16 cellular contexts compared by ENCODE assay signal in the genomic region with DNA sequence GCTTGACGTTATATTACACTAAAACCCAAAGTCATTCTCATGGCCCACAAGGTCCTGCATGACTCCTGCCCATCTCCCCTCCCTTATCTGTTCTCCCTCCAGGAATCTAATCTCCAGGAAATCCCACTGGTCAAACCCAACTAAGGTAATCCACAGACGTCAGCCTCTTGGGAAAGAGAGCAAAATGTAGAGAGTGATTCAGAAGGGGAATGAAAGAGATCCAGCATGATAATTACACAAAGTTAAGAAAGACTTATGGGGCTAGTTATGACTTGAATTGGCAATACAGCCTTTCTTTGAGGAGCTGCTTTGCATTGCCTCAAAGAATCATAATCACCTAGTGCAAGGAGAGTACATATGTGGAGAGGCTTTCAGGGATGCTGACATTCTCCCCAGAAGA.
DNase-seq lines count a peak whose midpoint lies in the region; ATAC-seq and TF ChIP-seq lines count a peak whose summit lies in the region.
"Had no signal": no experiment of that assay in that cellular context is flagged by ENCODE, and none has a peak within 500 bp of the region (broad histone marks: within the 10 kb centered on the region; RNA-seq: fewer than 3 reads in every experiment).

No MANE protein-coding gene starts in this region.

- no peaks in the 10 kb centered on the region for H3K9me2 ChIP-seq in OCI-LY7 (ENCODE audit: insufficient read depth, low read length)

- no peaks in the 10 kb centered on the region for H3K79me2 ChIP-seq in mammary epithelial cell (ENCODE audit: insufficient read depth, low read length)
- H3K79me2 ChIP-seq in OCI-LY7 (ENCODE audit: insufficient read depth, low read depth, low read length) = no peaks in the 10 kb centered on the region

- BruUV-seq in mammary epithelial cell (replicated peaks; lab: Mats Ljungman, UMichigan) (no TSS peak), OCI-LY7 (replicated peaks; lab: Mats Ljungman, UMichigan) (no TSS peak)

- no peaks in the 10 kb centered on the region for H3K36me3 ChIP-seq in mammary epithelial cell (ENCODE audit: insufficient read depth, low read length)
- H3K36me3 ChIP-seq in gastrocnemius medialis = no peaks in the 10 kb centered on the region
- H3K36me3 ChIP-seq in OCI-LY7 (ENCODE audit: insufficient read depth, low read length) = no peaks in the 10 kb centered on the region

- no peaks in the 10 kb centered on the region for H3K4me1 ChIP-seq in mammary epithelial cell (ENCODE audit: insufficient read depth, low read length)
- H3K4me1 ChIP-seq in foreskin keratinocyte = no peaks in the 10 kb centered on the region
- H3K4me1 ChIP-seq in gastrocnemius medialis = no peaks in the 10 kb centered on the region
- H3K4me1 ChIP-seq in OCI-LY7 (ENCODE audit: insufficient read depth, low read length, poor library complexity, severe bottlenecking) = no peaks in the 10 kb centered on the region

- POLR2A ChIA-PET in activated CD4-positive, alpha-beta memory T cell treated with anti-CD3 and anti-CD28 coated beads, Interleukin-2, amount 10 ng/mL, durations not matched to agents 7 days and 5 days (lab: Charles Lee) = no interaction called here
- POLR2A ChIA-PET in OCI-LY7 (lab: Charles Lee) = interaction anchor here (0.6 kb wide), 2 partner anchors 33 to 741 kb away, joined by 3 read pairs; no protein-coding TSS in a partner anchor

- no peak for TF ChIP-seq CTCF in mammary epithelial cell (conservative IDR thresholded peaks at IDR 0.05 in 1 of 2, IDR thresholded peaks at IDR 0.05 in 1 of 2; ENCODE audit: extremely low read depth in 1 of 2, insufficient read depth in 1 of 2, low read depth in 1 of 2, low read length in 2 of 2)
- TF ChIP-seq CTCF in foreskin keratinocyte (conservative IDR thresholded peaks at IDR 0.05) = no peak
- no peak for TF ChIP-seq CTCF in gastrocnemius medialis (IDR thresholded peaks at IDR 0.05 in 4 of 5, conservative IDR thresholded peaks at IDR 0.05 in 1 of 5)
- TF ChIP-seq CTCF in OCI-LY7 (conservative IDR thresholded peaks at IDR 0.05; ENCODE audit: low read length) = no peak

- H4K20me1 ChIP-seq in mammary epithelial cell (ENCODE audit: insufficient read depth, low read length) (no peaks in the 10 kb centered on the region), OCI-LY7 (ENCODE audit: insufficient read depth, low read length) (no peaks in the 10 kb centered on the region)

- H2AFZ ChIP-seq in mammary epithelial cell (ENCODE audit: low read depth, low read length) (no peak overlapping the region), OCI-LY7 (ENCODE audit: low read length) (no peak overlapping the region)

- H3K4me3 ChIP-seq in mammary epithelial cell (replicated peaks in 1 of 3; ENCODE audit: insufficient read depth in 1 of 3, low read depth in 2 of 3, low read length in 3 of 3) = no peak overlapping the region
- no peak overlapping the region for H3K4me3 ChIP-seq in gastrocnemius medialis
- H3K4me3 ChIP-seq in OCI-LY7 (ENCODE audit: low read depth, low read length, poor library complexity, severe bottlenecking) = no peak overlapping the region

- H3K27me3 ChIP-seq in mammary epithelial cell (ENCODE audit: insufficient read depth, low read length) (no peaks in the 10 kb centered on the region), foreskin keratinocyte (peaks cover 3% of the 10 kb centered on the region), gastrocnemius medialis (no peaks in the 10 kb centered on the region)

- TF ChIP-seq POLR2A in gastrocnemius medialis (IDR thresholded peaks at IDR 0.05) = no peak

- 0% methylated on average over 1 of the region's 2 CpGs for WGBS in mammary epithelial cell (ENCODE audit: low coverage, missing lambda C conversion rate)

- CTCF ChIA-PET in mammary epithelial cell (lab: Charles Lee; ENCODE audit: low non-redundant PET) (interaction anchor here (0.6 kb wide), 1 partner anchor 386 kb away, joined by 3 read pairs; no protein-coding TSS in a partner anchor), OCI-LY7 (lab: Charles Lee; ENCODE audit: unreplicated experiment) (no interaction called here)
- CTCF ChIA-PET in activated CD4-positive, alpha-beta memory T cell treated with anti-CD3 and anti-CD28 coated beads, Interleukin-2, amount 10 ng/mL, durations not matched to agents 7 days and 5 days (lab: Charles Lee) = no interaction called here

- H3K27ac ChIP-seq in mammary epithelial cell (ENCODE audit: insufficient read depth, low read depth, low read length) (no peak overlapping the region), foreskin keratinocyte (no peak overlapping the region), gastrocnemius medialis (no peak overlapping the region), OCI-LY7 (ENCODE audit: low read depth, low read length, poor library complexity, severe bottlenecking) (no peak overlapping the region)

- H3K27ac Mint-ChIP-seq in activated CD4-positive, alpha-beta memory T cell treated with anti-CD3 and anti-CD28 coated beads, Interleukin-2, amount 10 ng/mL, durations not matched to agents 7 days and 5 days = no peak overlapping the region
- H3K27ac Mint-ChIP-seq: B cell; CD4-positive, alpha-beta T cell; H9 had no signal

- no peaks in the 10 kb centered on the region for H3K9me3 Mint-ChIP-seq in activated CD4-positive, alpha-beta memory T cell treated with anti-CD3 and anti-CD28 coated beads, Interleukin-2, amount 10 ng/mL, durations not matched to agents 7 days and 5 days

- H3K4me2 ChIP-seq in mammary epithelial cell (ENCODE audit: insufficient read depth, low read depth, low read length) (no peak overlapping the region), OCI-LY7 (ENCODE audit: low read length) (no peak overlapping the region)

- H3K27me3 Mint-ChIP-seq in activated CD4-positive, alpha-beta memory T cell treated with anti-CD3 and anti-CD28 coated beads, Interleukin-2, amount 10 ng/mL, durations not matched to agents 7 days and 5 days = peaks cover 1% of the 10 kb centered on the region

- no peak overlapping the region for H3K9ac ChIP-seq in mammary epithelial cell (ENCODE audit: insufficient read depth, low read length)

- H3K9me3 ChIP-seq in mammary epithelial cell (replicated peaks; ENCODE audit: insufficient read depth, low read length) = no peaks in the 10 kb centered on the region
- no peaks in the 10 kb centered on the region for H3K9me3 ChIP-seq in gastrocnemius medialis
- H3K9me3 ChIP-seq in OCI-LY7 (ENCODE audit: low read length) = no peaks in the 10 kb centered on the region

- ATAC-seq in esophagus mucosa (peak; percentile 87), foreskin keratinocyte (peak; percentile 26), gastrocnemius medialis (no peak)

- intact Hi-C loops in mammary epithelial cell (cut with micrococcal nuclease) (no loop called here), gastrocnemius medialis (cut with DNase I; ENCODE audit: low total_unique reads) (no loop called here), OCI-LY7 (cut with micrococcal nuclease; ENCODE audit: unreplicated experiment) (no loop called here)

- H3K4me3 Mint-ChIP-seq in activated CD4-positive, alpha-beta memory T cell treated with anti-CD3 and anti-CD28 coated beads, Interleukin-2, amount 10 ng/mL, durations not matched to agents 7 days and 5 days = no peak overlapping the region
- H3K4me3 Mint-ChIP-seq: B cell; CD4-positive, alpha-beta T cell; H9 had no signal

- dilution Hi-C loops in mammary epithelial cell (cut with HindIII; ENCODE audit: low sequenced_read_pairs) = no loop called here

- no peaks in the 10 kb centered on the region for H3K36me3 Mint-ChIP-seq in activated CD4-positive, alpha-beta memory T cell treated with anti-CD3 and anti-CD28 coated beads, Interleukin-2, amount 10 ng/mL, durations not matched to agents 7 days and 5 days (ENCODE audit: low read depth)

- in situ Hi-C loops in mammary epithelial cell (cut with MboI; ENCODE audit: low sequenced_read_pairs in 2 of 2) (no loop called here), gastrocnemius medialis (cut with MboI; ENCODE audit: low sequenced_read_pairs in 4 of 4) (no loop called here)

- DNase-seq in OCI-M1 (lab: John Stamatoyannopoulos, UW) (peak; percentile 44), mammary epithelial cell (peak; percentile 70), foreskin keratinocyte (peak; percentile 57 to 78), gastrocnemius medialis (no peak), OCI-LY7 (ENCODE audit: low spot score) (no peak), dedifferentiated amniotic fluid mesenchymal stem cell (ENCODE audit: extremely low spot score) (no peak)
- no peak for DNase-seq in activated CD4-positive, alpha-beta memory T cell treated with anti-CD3 and anti-CD28 coated beads, Interleukin-2, amount 10 ng/mL, durations not matched to agents 7 days and 5 days
- DNase-seq: ACHN; C1 segment of cervical spinal cord; Calu3; CD4-positive, alpha-beta T cell; DMS 273 treated with DMSO at 0.1 percent for 48 hours; GOT3; H9 had no signal

- H3K4me1 Mint-ChIP-seq in activated CD4-positive, alpha-beta memory T cell treated with anti-CD3 and anti-CD28 coated beads, Interleukin-2, amount 10 ng/mL, durations not matched to agents 7 days and 5 days = no peaks in the 10 kb centered on the region
- H3K4me1 Mint-ChIP-seq: B cell, H9 had no signal

Comparison
In these comparisons a context has a peak if more than half of its experiments do, and no peak if none do; other contexts are left out.
1. DNase-seq: peak in OCI-M1 (single experiment), mammary epithelial cell (single experiment) and foreskin keratinocyte (2 of 2); none in gastrocnemius medialis (0 of 2), activated CD4-positive, alpha-beta memory T cell treated with anti-CD3 and anti-CD28 coated beads, Interleukin-2, amount 10 ng/mL, durations not matched to agents 7 days and 5 days (single experiment), OCI-LY7 (single experiment) and dedifferentiated amniotic fluid mesenchymal stem cell (single experiment).
2. ATAC-seq: peak in esophagus mucosa (single experiment) and foreskin keratinocyte (single experiment); none in gastrocnemius medialis (0 of 2).